In the genomic region with DNA sequence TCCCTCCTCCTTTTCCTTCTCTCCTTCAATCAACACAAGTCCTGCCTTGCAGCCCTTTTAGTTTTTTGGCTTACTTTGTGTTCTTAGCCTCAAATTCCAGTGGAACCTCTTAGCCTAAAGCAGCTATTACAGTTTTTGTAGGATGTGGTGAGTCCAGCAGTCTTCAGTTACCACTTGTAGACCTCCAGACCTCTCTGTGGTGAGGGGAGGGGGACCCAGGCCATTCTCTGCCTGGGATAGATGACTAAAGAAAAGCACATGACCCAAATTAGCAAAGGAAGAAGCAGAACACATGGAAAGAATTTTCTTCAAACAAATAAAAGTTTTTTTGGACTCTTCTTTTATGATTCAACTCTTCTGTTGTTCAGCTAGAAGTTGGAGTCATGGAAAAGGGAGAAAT, we compare ENCODE assay signal across 23 cellular contexts.
DNase-seq lines count a peak whose midpoint lies in the region; ATAC-seq and TF ChIP-seq lines count a peak whose summit lies in the region.
"Had no signal": no experiment of that assay in that cellular context is flagged by ENCODE, and none has a peak within 500 bp of the region (broad histone marks: within the 10 kb centered on the region; RNA-seq: fewer than 3 reads in every experiment).

No MANE protein-coding gene starts in this region.

- no peaks in the 10 kb centered on the region for H3K4me1 Mint-ChIP-seq in activated naive CD4-positive, alpha-beta T cell treated with anti-CD3 and anti-CD28 coated beads, Interleukin-2, amount 50 U/mL, for 24 hours
- H3K4me1 Mint-ChIP-seq: IgD-negative memory B cell had no signal

- TF ChIP-seq CTCF in choroid plexus epithelial cell (conservative IDR thresholded peaks at IDR 0.05; ENCODE audit: low read depth, low read length), result no peak

- DNase-seq in activated naive CD4-positive, alpha-beta T cell treated with anti-CD3 and anti-CD28 coated beads, Interleukin-2, amount 50 U/mL, for 16 hours, result no peak
- DNase-seq in choroid plexus epithelial cell (ENCODE audit: low read depth), result peak; percentile 51
- peak; percentile 72 for DNase-seq in islet precursor cell
- no peak for DNase-seq in Ammon's horn (ENCODE audit: low spot score)
- DNase-seq: 8988T; CD4-positive, alpha-beta T cell; COR-L47; DMS79; GOT3; HCEC 1CT; NCI-H1105; NCI-H146; NCI-H2029; NCI-H2171 treated with DMSO at 0.1 percent for 48 hours; NCI-H524 treated with DMSO at 0.1 percent for 48 hours; NCI-H82; Right ventricle myocardium superior had no signal

- no peak overlapping the region for H3K4me3 ChIP-seq in choroid plexus epithelial cell (ENCODE audit: low read depth, low read length)
- H3K4me3 ChIP-seq: BLaER1 had no signal

- no peak for ATAC-seq in HG03135 (IDR thresholded peaks at IDR 0.05; ENCODE audit: unreplicated experiment)
- no peak for ATAC-seq in GM21717 (IDR thresholded peaks at IDR 0.05; ENCODE audit: unreplicated experiment)
- no peak for ATAC-seq in GM18519 (IDR thresholded peaks at IDR 0.05; ENCODE audit: low FRiP score, unreplicated experiment)

- H3K36me3 Mint-ChIP-seq in activated naive CD4-positive, alpha-beta T cell treated with anti-CD3 and anti-CD28 coated beads, Interleukin-2, amount 50 U/mL, for 24 hours, result no peaks in the 10 kb centered on the region
- H3K36me3 Mint-ChIP-seq: IgD-negative memory B cell had no signal

- H3K4me3 Mint-ChIP-seq in activated naive CD4-positive, alpha-beta T cell treated with anti-CD3 and anti-CD28 coated beads, Interleukin-2, amount 50 U/mL, for 24 hours, result no peak overlapping the region
- H3K4me3 Mint-ChIP-seq: CD4-positive, alpha-beta T cell; IgD-negative memory B cell had no signal

- no peaks in the 10 kb centered on the region for H3K27me3 Mint-ChIP-seq in activated naive CD4-positive, alpha-beta T cell treated with anti-CD3 and anti-CD28 coated beads, Interleukin-2, amount 50 U/mL, for 24 hours
- H3K27me3 Mint-ChIP-seq: CD4-positive, alpha-beta T cell; IgD-negative memory B cell had no signal

- H3K9me3 Mint-ChIP-seq in activated naive CD4-positive, alpha-beta T cell treated with anti-CD3 and anti-CD28 coated beads, Interleukin-2, amount 50 U/mL, for 24 hours, result peaks cover 5% of the 10 kb centered on the region
- H3K9me3 Mint-ChIP-seq: CD4-positive, alpha-beta T cell had no signal

- peak overlapping the region; percentile 47 for H3K27ac Mint-ChIP-seq in activated naive CD4-positive, alpha-beta T cell treated with anti-CD3 and anti-CD28 coated beads, Interleukin-2, amount 50 U/mL, for 24 hours
- H3K27ac Mint-ChIP-seq: CD4-positive, alpha-beta T cell had no signal

Comparison
In these comparisons a context has a peak if more than half of its experiments do, and no peak if none do; other contexts are left out.
1. DNase-seq: peak in choroid plexus epithelial cell (single experiment) and islet precursor cell (single experiment); none in activated naive CD4-positive, alpha-beta T cell treated with anti-CD3 and anti-CD28 coated beads, Interleukin-2, amount 50 U/mL, for 16 hours (single experiment) and Ammon's horn (single experiment).